Comparison of ENCODE assay signal across 2 cellular contexts in the genomic region with DNA sequence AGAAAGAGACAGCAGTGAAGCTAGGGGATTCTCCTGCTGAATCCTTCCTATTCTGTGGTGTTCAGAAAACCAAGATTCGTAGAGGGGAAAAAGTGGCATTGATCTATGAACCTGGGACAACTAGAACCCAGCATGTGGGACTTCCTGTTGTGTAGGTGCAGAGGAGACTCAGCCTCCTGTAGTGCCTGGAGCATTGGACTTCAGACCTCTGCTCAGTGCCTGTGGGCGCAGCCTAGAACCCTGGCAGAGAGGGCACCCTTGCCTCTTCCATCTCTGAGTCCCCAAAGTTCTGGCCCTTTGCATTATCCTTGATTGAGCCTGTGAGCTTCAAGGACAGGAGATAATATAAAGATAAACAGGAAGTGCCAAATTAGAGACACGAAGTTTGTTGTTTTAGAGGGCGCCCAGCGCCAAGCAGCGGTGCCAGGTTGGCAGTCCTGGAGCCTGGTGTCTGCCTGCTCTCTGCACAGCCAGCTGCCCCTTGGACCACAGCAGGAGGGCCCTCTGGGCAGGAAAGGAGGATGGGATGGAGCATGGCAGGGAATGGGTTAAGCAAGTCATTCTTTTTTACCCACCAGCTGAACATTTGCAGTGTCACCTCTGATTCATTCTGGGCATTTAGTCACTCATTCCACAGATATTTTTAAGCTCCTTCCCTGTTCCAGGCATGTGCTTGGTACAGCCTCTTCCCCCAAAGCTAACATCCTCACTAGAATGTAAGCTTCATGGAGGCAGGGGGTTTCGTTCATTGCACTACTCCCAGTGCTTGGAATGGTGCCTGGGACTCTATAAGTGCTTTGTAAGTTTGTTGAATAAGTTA.
TF ChIP-seq lines count a peak whose summit lies in the region.

No MANE protein-coding gene starts in this region.

TF ChIP-seq in HepG2, 621 proteins besides CTCF, POLR2A, EP300 and RAD21 (continued from another document and continues in another):
- TF ChIP-seq RORA (CRISPR knock-in tag; IDR thresholded peaks at IDR 0.05) (no peak), PAX8 (CRISPR knock-in tag; IDR thresholded peaks at IDR 0.05; ENCODE audit: borderline replicate concordance) (no peak), MEIS2 (CRISPR knock-in tag; IDR thresholded peaks at IDR 0.05) (no peak), ZNF670 (CRISPR knock-in tag; IDR thresholded peaks at IDR 0.05; ENCODE audit: borderline replicate concordance) (no peak), ZNF44 (CRISPR knock-in tag; IDR thresholded peaks at IDR 0.05) (no peak), ETV6 (CRISPR knock-in tag; conservative IDR thresholded peaks at IDR 0.05) (no peak), ZNF224 (CRISPR knock-in tag; IDR thresholded peaks at IDR 0.05) (no peak), CAMTA2 (CRISPR knock-in tag; IDR thresholded peaks at IDR 0.05; ENCODE audit: borderline replicate concordance) (no peak), KLF13 (CRISPR knock-in tag; IDR thresholded peaks at IDR 0.05) (no peak), ZFP90 (CRISPR knock-in tag; IDR thresholded peaks at IDR 0.05; ENCODE audit: borderline replicate concordance) (no peak), ZFP1 (CRISPR knock-in tag; IDR thresholded peaks at IDR 0.05) (no peak), FLYWCH1 (CRISPR knock-in tag; IDR thresholded peaks at IDR 0.05) (no peak), CREB1 (IDR thresholded peaks at IDR 0.05) (no peak), CREB1 (CRISPR knock-in tag; IDR thresholded peaks at IDR 0.05) (no peak)
- TF ChIP-seq, protein P1, sequence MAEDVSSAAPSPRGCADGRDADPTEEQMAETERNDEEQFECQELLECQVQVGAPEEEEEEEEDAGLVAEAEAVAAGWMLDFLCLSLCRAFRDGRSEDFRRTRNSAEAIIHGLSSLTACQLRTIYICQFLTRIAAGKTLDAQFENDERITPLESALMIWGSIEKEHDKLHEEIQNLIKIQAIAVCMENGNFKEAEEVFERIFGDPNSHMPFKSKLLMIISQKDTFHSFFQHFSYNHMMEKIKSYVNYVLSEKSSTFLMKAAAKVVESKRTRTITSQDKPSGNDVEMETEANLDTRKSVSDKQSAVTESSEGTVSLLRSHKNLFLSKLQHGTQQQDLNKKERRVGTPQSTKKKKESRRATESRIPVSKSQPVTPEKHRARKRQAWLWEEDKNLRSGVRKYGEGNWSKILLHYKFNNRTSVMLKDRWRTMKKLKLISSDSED (CRISPR knock-in tag; IDR thresholded peaks at IDR 0.05): no peak
- TF ChIP-seq, protein P2, sequence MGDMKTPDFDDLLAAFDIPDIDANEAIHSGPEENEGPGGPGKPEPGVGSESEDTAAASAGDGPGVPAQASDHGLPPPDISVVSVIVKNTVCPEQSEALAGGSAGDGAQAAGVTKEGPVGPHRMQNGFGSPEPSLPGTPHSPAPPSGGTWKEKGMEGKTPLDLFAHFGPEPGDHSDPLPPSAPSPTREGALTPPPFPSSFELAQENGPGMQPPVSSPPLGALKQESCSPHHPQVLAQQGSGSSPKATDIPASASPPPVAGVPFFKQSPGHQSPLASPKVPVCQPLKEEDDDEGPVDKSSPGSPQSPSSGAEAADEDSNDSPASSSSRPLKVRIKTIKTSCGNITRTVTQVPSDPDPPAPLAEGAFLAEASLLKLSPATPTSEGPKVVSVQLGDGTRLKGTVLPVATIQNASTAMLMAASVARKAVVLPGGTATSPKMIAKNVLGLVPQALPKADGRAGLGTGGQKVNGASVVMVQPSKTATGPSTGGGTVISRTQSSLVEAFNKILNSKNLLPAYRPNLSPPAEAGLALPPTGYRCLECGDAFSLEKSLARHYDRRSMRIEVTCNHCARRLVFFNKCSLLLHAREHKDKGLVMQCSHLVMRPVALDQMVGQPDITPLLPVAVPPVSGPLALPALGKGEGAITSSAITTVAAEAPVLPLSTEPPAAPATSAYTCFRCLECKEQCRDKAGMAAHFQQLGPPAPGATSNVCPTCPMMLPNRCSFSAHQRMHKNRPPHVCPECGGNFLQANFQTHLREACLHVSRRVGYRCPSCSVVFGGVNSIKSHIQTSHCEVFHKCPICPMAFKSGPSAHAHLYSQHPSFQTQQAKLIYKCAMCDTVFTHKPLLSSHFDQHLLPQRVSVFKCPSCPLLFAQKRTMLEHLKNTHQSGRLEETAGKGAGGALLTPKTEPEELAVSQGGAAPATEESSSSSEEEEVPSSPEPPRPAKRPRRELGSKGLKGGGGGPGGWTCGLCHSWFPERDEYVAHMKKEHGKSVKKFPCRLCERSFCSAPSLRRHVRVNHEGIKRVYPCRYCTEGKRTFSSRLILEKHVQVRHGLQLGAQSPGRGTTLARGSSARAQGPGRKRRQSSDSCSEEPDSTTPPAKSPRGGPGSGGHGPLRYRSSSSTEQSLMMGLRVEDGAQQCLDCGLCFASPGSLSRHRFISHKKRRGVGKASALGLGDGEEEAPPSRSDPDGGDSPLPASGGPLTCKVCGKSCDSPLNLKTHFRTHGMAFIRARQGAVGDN (CRISPR knock-in tag; IDR thresholded peaks at IDR 0.05): 0 out of 2 replicates have a peak, but pooled peaks have one; percentile 12
- TF ChIP-seq, protein P3, sequence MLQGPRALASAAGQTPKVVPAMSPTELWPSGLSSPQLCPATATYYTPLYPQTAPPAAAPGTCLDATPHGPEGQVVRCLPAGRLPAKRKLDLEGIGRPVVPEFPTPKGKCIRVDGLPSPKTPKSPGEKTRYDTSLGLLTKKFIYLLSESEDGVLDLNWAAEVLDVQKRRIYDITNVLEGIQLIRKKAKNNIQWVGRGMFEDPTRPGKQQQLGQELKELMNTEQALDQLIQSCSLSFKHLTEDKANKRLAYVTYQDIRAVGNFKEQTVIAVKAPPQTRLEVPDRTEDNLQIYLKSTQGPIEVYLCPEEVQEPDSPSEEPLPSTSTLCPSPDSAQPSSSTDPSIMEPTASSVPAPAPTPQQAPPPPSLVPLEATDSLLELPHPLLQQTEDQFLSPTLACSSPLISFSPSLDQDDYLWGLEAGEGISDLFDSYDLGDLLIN (CRISPR knock-in tag; IDR thresholded peaks at IDR 0.05; ENCODE audit: borderline replicate concordance): no peak

TF ChIP-seq in WTC11, 78 proteins besides CTCF, POLR2A, EP300 and RAD21 (continued from another document):
- TF ChIP-seq, protein P4, sequence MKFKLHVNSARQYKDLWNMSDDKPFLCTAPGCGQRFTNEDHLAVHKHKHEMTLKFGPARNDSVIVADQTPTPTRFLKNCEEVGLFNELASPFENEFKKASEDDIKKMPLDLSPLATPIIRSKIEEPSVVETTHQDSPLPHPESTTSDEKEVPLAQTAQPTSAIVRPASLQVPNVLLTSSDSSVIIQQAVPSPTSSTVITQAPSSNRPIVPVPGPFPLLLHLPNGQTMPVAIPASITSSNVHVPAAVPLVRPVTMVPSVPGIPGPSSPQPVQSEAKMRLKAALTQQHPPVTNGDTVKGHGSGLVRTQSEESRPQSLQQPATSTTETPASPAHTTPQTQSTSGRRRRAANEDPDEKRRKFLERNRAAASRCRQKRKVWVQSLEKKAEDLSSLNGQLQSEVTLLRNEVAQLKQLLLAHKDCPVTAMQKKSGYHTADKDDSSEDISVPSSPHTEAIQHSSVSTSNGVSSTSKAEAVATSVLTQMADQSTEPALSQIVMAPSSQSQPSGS (CRISPR knock-in tag; IDR thresholded peaks at IDR 0.05; ENCODE audit: borderline replicate concordance, low read depth): no peak
- TF ChIP-seq, protein P5, sequence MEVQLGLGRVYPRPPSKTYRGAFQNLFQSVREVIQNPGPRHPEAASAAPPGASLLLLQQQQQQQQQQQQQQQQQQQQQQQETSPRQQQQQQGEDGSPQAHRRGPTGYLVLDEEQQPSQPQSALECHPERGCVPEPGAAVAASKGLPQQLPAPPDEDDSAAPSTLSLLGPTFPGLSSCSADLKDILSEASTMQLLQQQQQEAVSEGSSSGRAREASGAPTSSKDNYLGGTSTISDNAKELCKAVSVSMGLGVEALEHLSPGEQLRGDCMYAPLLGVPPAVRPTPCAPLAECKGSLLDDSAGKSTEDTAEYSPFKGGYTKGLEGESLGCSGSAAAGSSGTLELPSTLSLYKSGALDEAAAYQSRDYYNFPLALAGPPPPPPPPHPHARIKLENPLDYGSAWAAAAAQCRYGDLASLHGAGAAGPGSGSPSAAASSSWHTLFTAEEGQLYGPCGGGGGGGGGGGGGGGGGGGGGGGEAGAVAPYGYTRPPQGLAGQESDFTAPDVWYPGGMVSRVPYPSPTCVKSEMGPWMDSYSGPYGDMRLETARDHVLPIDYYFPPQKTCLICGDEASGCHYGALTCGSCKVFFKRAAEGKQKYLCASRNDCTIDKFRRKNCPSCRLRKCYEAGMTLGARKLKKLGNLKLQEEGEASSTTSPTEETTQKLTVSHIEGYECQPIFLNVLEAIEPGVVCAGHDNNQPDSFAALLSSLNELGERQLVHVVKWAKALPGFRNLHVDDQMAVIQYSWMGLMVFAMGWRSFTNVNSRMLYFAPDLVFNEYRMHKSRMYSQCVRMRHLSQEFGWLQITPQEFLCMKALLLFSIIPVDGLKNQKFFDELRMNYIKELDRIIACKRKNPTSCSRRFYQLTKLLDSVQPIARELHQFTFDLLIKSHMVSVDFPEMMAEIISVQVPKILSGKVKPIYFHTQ (CRISPR knock-in tag; IDR thresholded peaks at IDR 0.05): no peak
- no peak for TF ChIP-seq RELA (CRISPR knock-in tag; IDR thresholded peaks at IDR 0.05; ENCODE audit: borderline replicate concordance)
- TF ChIP-seq OVOL2 (CRISPR knock-in tag; IDR thresholded peaks at IDR 0.05; ENCODE audit: borderline replicate concordance): no peak
- no peak for TF ChIP-seq ZNF423 (CRISPR knock-in tag; IDR thresholded peaks at IDR 0.05)
